In the genomic region with DNA sequence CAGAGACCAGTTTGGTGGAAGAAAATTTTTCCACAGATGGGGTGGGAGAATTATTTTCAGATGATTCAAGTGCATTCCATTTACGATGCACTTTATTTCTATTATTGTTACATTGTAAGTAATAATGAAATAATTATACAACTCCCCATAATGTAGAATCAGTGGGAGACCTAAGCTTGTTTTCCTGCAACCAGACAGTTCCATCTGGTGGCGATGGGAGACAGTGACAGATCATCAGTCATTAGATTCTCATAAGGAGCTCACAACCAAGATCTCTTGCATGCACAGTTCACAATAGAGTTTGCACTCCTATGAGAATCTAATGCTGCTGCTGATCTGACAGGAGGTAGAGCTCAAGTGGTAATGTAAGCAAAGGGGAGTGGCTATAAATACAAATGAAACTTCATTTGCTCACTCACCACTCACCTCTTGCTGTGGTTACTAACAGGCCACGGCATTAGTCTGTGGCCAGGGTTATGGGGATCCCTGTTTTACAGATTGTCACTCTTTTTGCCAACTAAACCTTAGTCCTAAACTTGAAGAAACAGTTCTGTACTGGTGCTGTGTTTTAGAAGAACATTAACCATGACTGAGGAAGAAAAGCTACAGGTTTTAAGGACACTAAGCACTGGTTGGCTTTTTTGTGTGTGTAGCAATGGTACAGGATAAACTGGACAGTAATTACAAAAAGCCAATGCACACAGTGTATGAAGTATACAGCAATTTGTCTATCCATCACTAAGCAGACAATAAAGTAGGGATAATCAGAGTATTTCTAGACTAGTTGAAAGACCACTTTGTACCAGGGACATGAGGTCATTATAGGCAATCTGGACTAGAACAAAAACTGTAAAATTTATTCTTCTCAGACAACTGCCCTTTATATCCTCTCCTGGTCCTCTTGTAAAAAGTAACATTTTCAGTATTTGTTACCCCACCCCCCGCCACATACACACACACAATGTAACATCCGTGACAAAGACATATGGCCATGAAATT, we compare ENCODE assay signal across 10 cellular contexts. TPM values are rescaled to one million over a fixed set of nuclear protein-coding genes. Genes with fewer than 3 reads are reported as not detected.
DNase-seq lines count a peak whose midpoint lies in the region; ATAC-seq and TF ChIP-seq lines count a peak whose summit lies in the region.
"Had no signal": no experiment of that assay in that cellular context is flagged by ENCODE, and none has a peak within 500 bp of the region (broad histone marks: within the 10 kb centered on the region; RNA-seq: fewer than 3 reads in every experiment).

No MANE protein-coding gene starts in this region.

- WGBS in adrenal gland, 4 donors: 73 to 92% (median 88%) methylated on average over 5 of the region's 5 CpGs

- H3K4me3 Mint-ChIP-seq in chondrocyte (ENCODE audit: unreplicated experiment): no peak overlapping the region
- H3K4me3 Mint-ChIP-seq: stimulated activated effector memory CD8-positive, alpha-beta T cell treated with anti-CD3 and anti-CD28 coated beads, Interleukin-12 subunit alpha, Interleukin-12 subunit beta, amount 100 ng/mL, for 72 hours had no signal

- intact Hi-C loops in adrenal gland (cut with DNase I): no loop called here

- peak; percentile 97 for ATAC-seq in GM18511 (IDR thresholded peaks at IDR 0.05; ENCODE audit: unreplicated experiment)
- ATAC-seq in GM21528 (IDR thresholded peaks at IDR 0.05; ENCODE audit: low FRiP score, unreplicated experiment): peak; percentile 85
- ATAC-seq in HG03175 (IDR thresholded peaks at IDR 0.05; ENCODE audit: unreplicated experiment): peak; percentile 97
- ATAC-seq: stimulated activated effector memory CD8-positive, alpha-beta T cell treated with anti-CD3 and anti-CD28 coated beads, Interleukin-12 subunit alpha, Interleukin-12 subunit beta, amount 100 ng/mL, for 72 hours had no signal

- TF ChIP-seq CTCF in chondrocyte (IDR thresholded peaks at IDR 0.05) (peak; percentile 75), adrenal gland (IDR thresholded peaks at IDR 0.05) (no peak)

- peaks cover 12% of the 10 kb centered on the region for H3K4me1 Mint-ChIP-seq in chondrocyte (ENCODE audit: low read depth)
- H3K4me1 Mint-ChIP-seq: stimulated activated effector memory CD8-positive, alpha-beta T cell treated with anti-CD3 and anti-CD28 coated beads, Interleukin-12 subunit alpha, Interleukin-12 subunit beta, amount 100 ng/mL, for 72 hours had no signal

- DNase-seq in chondrocyte (ENCODE audit: low spot score): no peak
- DNase-seq in stimulated activated CD4-positive, alpha-beta T cell treated with anti-CD3 and anti-CD28 coated beads, Interleukin-2, amount 100 ng/mL, for 48 hours: no peak
- DNase-seq in D341Med (ENCODE audit: low spot score): no peak
- no peak for DNase-seq in SIG-M5 treated with dmso at 0.1 percent for 504 hours (lab: John Stamatoyannopoulos, UW; ENCODE audit: unreplicated experiment)
- DNase-seq in adrenal gland: no peak
- DNase-seq: foreskin melanocyte had no signal

- no peaks in the 10 kb centered on the region for H3K9me3 ChIP-seq in adrenal gland (replicated peaks in 1 of 3)

- H3K27ac Mint-ChIP-seq in chondrocyte (ENCODE audit: unreplicated experiment): no peak overlapping the region
- H3K27ac Mint-ChIP-seq: stimulated activated effector memory CD8-positive, alpha-beta T cell treated with anti-CD3 and anti-CD28 coated beads, Interleukin-12 subunit alpha, Interleukin-12 subunit beta, amount 100 ng/mL, for 72 hours had no signal

- H3K27me3 Mint-ChIP-seq in chondrocyte (ENCODE audit: low read depth): no peaks in the 10 kb centered on the region

- no peaks in the 10 kb centered on the region for H3K27me3 ChIP-seq in adrenal gland

- no peaks in the 10 kb centered on the region for H3K36me3 Mint-ChIP-seq in chondrocyte (ENCODE audit: low read depth)
- H3K36me3 Mint-ChIP-seq: stimulated activated effector memory CD8-positive, alpha-beta T cell treated with anti-CD3 and anti-CD28 coated beads, Interleukin-12 subunit alpha, Interleukin-12 subunit beta, amount 100 ng/mL, for 72 hours had no signal

- TF ChIP-seq POLR2A in adrenal gland (IDR thresholded peaks at IDR 0.05): no peak

- peaks cover 2% of the 10 kb centered on the region for H3K9me3 Mint-ChIP-seq in chondrocyte (ENCODE audit: low read depth)
- H3K9me3 Mint-ChIP-seq: stimulated activated effector memory CD8-positive, alpha-beta T cell treated with anti-CD3 and anti-CD28 coated beads, Interleukin-12 subunit alpha, Interleukin-12 subunit beta, amount 100 ng/mL, for 72 hours had no signal

- no peak overlapping the region for H3K27ac ChIP-seq in adrenal gland

- no peak overlapping the region for H3K4me3 ChIP-seq in adrenal gland

- no peaks in the 10 kb centered on the region for H3K36me3 ChIP-seq in adrenal gland (replicated peaks in 1 of 2)

- no peaks in the 10 kb centered on the region for H3K4me1 ChIP-seq in adrenal gland (replicated peaks in 1 of 2)

RNA-seq across cellular contexts. Expression of a gene that starts 9.9 kb away (rescaled TPM):
- total RNA-seq in chondrocyte (1.8 to 3.8 TPM (median 2.3 TPM) in 3 replicates), adrenal gland (10 to 100 TPM in 1 of 8 donors, 1 to 10 TPM in 6, under 1 TPM in 1; 0.96 to 16.6 (median 5.3) TPM)
- polyA plus RNA-seq in adrenal gland: 1 to 10 TPM; 1.7 to 4.5 (median 3.2) TPM

RNA-seq across cellular contexts. Expression of a gene that starts 22.3 kb away (rescaled TPM):
- total RNA-seq in chondrocyte (44.6 to 60.5 TPM (median 46.4 TPM) in 3 replicates), adrenal gland (10 to 100 TPM; 39.9 to 71.8 (median 53.3) TPM)
- polyA plus RNA-seq in adrenal gland: 10 to 100 TPM in 1 of 3 donors, 1 to 10 TPM in 2; 7.7 to 73.8 (median 8.8) TPM
